Comparison of ENCODE assay signal across 11 cellular contexts in the genomic region with DNA sequence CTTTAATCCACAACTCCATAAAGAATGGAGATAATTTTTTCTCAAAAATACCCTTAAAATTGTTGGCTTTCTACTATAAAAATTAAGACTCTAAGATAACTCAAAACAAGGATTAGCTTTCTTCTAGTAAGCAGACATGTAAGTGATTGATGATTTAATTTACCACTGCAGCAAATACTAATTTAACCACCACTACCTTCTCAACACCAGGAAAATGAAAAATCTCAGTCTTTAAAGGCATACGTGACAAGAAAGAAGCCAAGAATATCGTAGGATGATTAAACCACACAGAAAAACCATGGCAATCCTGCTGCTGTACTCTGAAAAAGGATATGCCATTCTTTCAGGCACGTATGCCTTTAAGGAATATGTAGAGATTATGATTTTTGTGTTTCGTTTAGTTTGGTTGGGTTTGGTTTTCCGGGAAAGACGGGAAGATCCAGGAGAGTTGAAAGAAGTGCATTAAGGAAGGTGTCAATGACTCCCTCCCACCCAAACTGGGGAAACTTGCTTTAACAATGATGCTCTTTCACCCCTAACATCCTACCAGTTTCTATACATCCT. TPM values are rescaled to one million over a fixed set of nuclear protein-coding genes. Genes with fewer than 3 reads are reported as not detected.
DNase-seq lines count a peak whose midpoint lies in the region; ATAC-seq and TF ChIP-seq lines count a peak whose summit lies in the region.
"Had no signal": no experiment of that assay in that cellular context is flagged by ENCODE, and none has a peak within 500 bp of the region (broad histone marks: within the 10 kb centered on the region; RNA-seq: fewer than 3 reads in every experiment).

No MANE protein-coding gene starts in this region.

- no peak for DNase-seq in left ventricle myocardium inferior
- no peak for DNase-seq in Right ventricle myocardium inferior (ENCODE audit: missing footprints)
- DNase-seq in epithelial cell of proximal tubule (ENCODE audit: low read depth) = no peak
- DNase-seq in uterus = no peak
- no peak for DNase-seq in NCI-H2107 (lab: John Stamatoyannopoulos, UW)
- DNase-seq in NCI-H146 (lab: John Stamatoyannopoulos, UW) = no peak
- no peak for DNase-seq in HuH-7 (ENCODE audit: low spot score)

- H3K9ac ChIP-seq in neural cell (ENCODE audit: low read length) = peak overlapping the region; percentile 82

- H3K79me2 ChIP-seq in neural cell (replicated peaks; ENCODE audit: insufficient read depth, low read length) = peaks cover 49% of the 10 kb centered on the region

- no peaks in the 10 kb centered on the region for H4K20me1 ChIP-seq in neural cell (ENCODE audit: insufficient read depth)

- H3K4me1 ChIP-seq in left ventricle myocardium inferior = peaks cover 5% of the 10 kb centered on the region
- no peaks in the 10 kb centered on the region for H3K4me1 ChIP-seq in uterus

- TF ChIP-seq CTCF in left ventricle myocardium inferior (IDR thresholded peaks at IDR 0.05; ENCODE audit: borderline replicate concordance) (no peak), epithelial cell of proximal tubule (conservative IDR thresholded peaks at IDR 0.05; ENCODE audit: low read depth, low read length) (no peak), neural cell (IDR thresholded peaks at IDR 0.05; ENCODE audit: poor library complexity, severe bottlenecking) (no peak), uterus (IDR thresholded peaks at IDR 0.05) (no peak)

- H3K27ac ChIP-seq in left ventricle myocardium inferior (replicated peaks) (peak overlapping the region; percentile 48), neural cell (ENCODE audit: low read length) (peak overlapping the region; percentile 77), uterus (peak overlapping the region; percentile 70 to 85)
- H3K27ac ChIP-seq: RWPE1 had no signal

- no peaks in the 10 kb centered on the region for H3K36me3 ChIP-seq in left ventricle myocardium inferior
- no peaks in the 10 kb centered on the region for H3K36me3 ChIP-seq in neural cell (ENCODE audit: insufficient read depth, low read length)
- H3K36me3 ChIP-seq in uterus = no peaks in the 10 kb centered on the region

- no peak for TF ChIP-seq EP300 in neural cell (conservative IDR thresholded peaks at IDR 0.05; ENCODE audit: poor library complexity, severe bottlenecking)

- H3K4me3 ChIP-seq in left ventricle myocardium inferior = peak overlapping the region; percentile 72
- peak overlapping the region; percentile 43 for H3K4me3 ChIP-seq in epithelial cell of proximal tubule (ENCODE audit: low read depth, low read length)
- peak overlapping the region; percentile 76 for H3K4me3 ChIP-seq in neural cell (ENCODE audit: low read length)
- peak overlapping the region; percentile 53 to 58 for H3K4me3 ChIP-seq in uterus

- H2AFZ ChIP-seq in neural cell (ENCODE audit: low read depth, low read length) = peak overlapping the region; percentile 14

- intact Hi-C loops in left ventricle myocardium inferior (cut with micrococcal nuclease) = no loop called here
- intact Hi-C loops in Right ventricle myocardium inferior (cut with DNase I) = no loop called here
- intact Hi-C loops in uterus (cut with DNase I; ENCODE audit: low total_unique reads) = no loop called here

- no peaks in the 10 kb centered on the region for H3K9me2 ChIP-seq in neural cell (ENCODE audit: insufficient read depth, low read length)

- TF ChIP-seq RAD21 in neural cell (conservative IDR thresholded peaks at IDR 0.05) = no peak

- no peak overlapping the region for H3K4me2 ChIP-seq in neural cell (ENCODE audit: low read length)

- H3K9me3 ChIP-seq in left ventricle myocardium inferior (replicated peaks) (no peaks in the 10 kb centered on the region), neural cell (ENCODE audit: low read length) (no peaks in the 10 kb centered on the region), uterus (no peaks in the 10 kb centered on the region)

- no peaks in the 10 kb centered on the region for H3F3A ChIP-seq in neural cell (ENCODE audit: insufficient read depth, low read length, poor library complexity, severe bottlenecking)

- no peak for ATAC-seq in Right ventricle myocardium inferior
- ATAC-seq: esophagus mucosa had no signal

- no peak for TF ChIP-seq POLR2A in uterus (IDR thresholded peaks at IDR 0.05)

- H3K27me3 ChIP-seq in left ventricle myocardium inferior (ENCODE audit: low read depth) = no peaks in the 10 kb centered on the region
- no peaks in the 10 kb centered on the region for H3K27me3 ChIP-seq in neural cell (ENCODE audit: insufficient read depth, low read depth, low read length)
- no peaks in the 10 kb centered on the region for H3K27me3 ChIP-seq in uterus

TF ChIP-seq in neural cell, 6 proteins besides CTCF, POLR2A, EP300 and RAD21:
- TF ChIP-seq EZH2 (IDR thresholded peaks at IDR 0.05; ENCODE audit: borderline replicate concordance, insufficient read depth, low read length, poor library complexity, severe bottlenecking) = no peak
- TF ChIP-seq MXI1 (conservative IDR thresholded peaks at IDR 0.05; ENCODE audit: poor library complexity, severe bottlenecking) = no peak
- no peak for TF ChIP-seq REST (IDR thresholded peaks at IDR 0.05; ENCODE audit: borderline replicate concordance)
- no peak for TF ChIP-seq TAF1 (IDR thresholded peaks at IDR 0.05; ENCODE audit: low read depth)
- no peak for TF ChIP-seq POLR2AphosphoS5 (IDR thresholded peaks at IDR 0.05)
- no peak for TF ChIP-seq SMC3 (conservative IDR thresholded peaks at IDR 0.05; ENCODE audit: poor library complexity)

RNA-seq across cellular contexts. Expression of gene LRCH2, which starts 0.9 kb away (rescaled TPM):
- total RNA-seq in left ventricle myocardium inferior (1.0 TPM), Right ventricle myocardium inferior (1.4 TPM), epithelial cell of proximal tubule (0.75 and 2.2 TPM in 2 replicates), uterus (10 to 100 TPM in 3 of 4 donors, 1 to 10 TPM in 1; 3.3 to 23.3 (median 15.9) TPM)
- 43.3 and 46.6 TPM in 2 replicates for polyA plus RNA-seq in neural cell
- 75.0 and 87.2 TPM in 2 replicates for polyA minus RNA-seq in neural cell
- total RNA-seq: LHCN-M2 had no signal

RNA-seq across cellular contexts. Expression of gene RBMXL3, which starts 43.8 kb away (rescaled TPM):
- total RNA-seq in left ventricle myocardium inferior (not detected), Right ventricle myocardium inferior (not detected), epithelial cell of proximal tubule (not detected in 2 replicates), uterus (not detected)
- not detected in 2 replicates for polyA plus RNA-seq in neural cell
- not detected in 2 replicates for polyA minus RNA-seq in neural cell
- total RNA-seq: esophagus mucosa, LHCN-M2 had no signal

RNA-seq across cellular contexts. Expression of gene LUZP4, which starts 56.5 kb away (rescaled TPM):
- total RNA-seq in left ventricle myocardium inferior (not detected), Right ventricle myocardium inferior (not detected), epithelial cell of proximal tubule (not detected in 2 replicates), uterus (not detected)
- polyA plus RNA-seq in neural cell = not detected in 2 replicates
- polyA minus RNA-seq in neural cell = not detected in 2 replicates
- total RNA-seq: esophagus mucosa, LHCN-M2 had no signal
